Comparison of ENCODE assay signal across 12 cellular contexts in genomic region chr6:139757766-139758655, GRCh38.
DNase-seq lines count a peak whose midpoint lies in the region; ATAC-seq and TF ChIP-seq lines count a peak whose summit lies in the region.
"Had no signal": no experiment of that assay in that cellular context is flagged by ENCODE, and none has a peak within 500 bp of the region (broad histone marks: within the 10 kb centered on the region; RNA-seq: fewer than 3 reads in every experiment).

No MANE protein-coding gene starts in this region.

- H3K27ac ChIP-seq in mammary epithelial cell (ENCODE audit: insufficient read depth, low read depth, low read length) (no peak overlapping the region), coronary artery (peak overlapping the region; percentile 3 to 74), mesenchymal stem cell (ENCODE audit: low read length, poor library complexity, severe bottlenecking) (peak overlapping the region; percentile 20), uterus (peak overlapping the region; percentile 83 to 96)
- H3K27ac ChIP-seq: A549 had no signal

- intact Hi-C loops in MCF 10A (cut with micrococcal nuclease) = no loop called here
- intact Hi-C loops in mammary epithelial cell (cut with micrococcal nuclease) = no loop called here
- intact Hi-C loops in uterus (cut with DNase I; ENCODE audit: low total_unique reads) = no loop called here
- intact Hi-C loops in natural killer cell (cut with micrococcal nuclease) = no loop called here

- H2AFZ ChIP-seq in mammary epithelial cell (ENCODE audit: low read depth, low read length) (no peak overlapping the region), mesenchymal stem cell (ENCODE audit: low read depth, low read length) (no peak overlapping the region)

- no peak overlapping the region for H3K14ac ChIP-seq in mesenchymal stem cell (ENCODE audit: low read length in 2 of 2)

- dilution Hi-C loops in mammary epithelial cell (cut with HindIII; ENCODE audit: low sequenced_read_pairs) = no loop called here

- BruUV-seq in MCF 10A (replicated peaks; lab: Mats Ljungman, UMichigan) (no TSS peak), mammary epithelial cell (replicated peaks; lab: Mats Ljungman, UMichigan) (no TSS peak)

- 49% methylated on average over 4 of the region's 4 CpGs for whole genome bisulfite sequencing in mammary epithelial cell (ENCODE audit: low coverage, missing lambda C conversion rate)
- 58% methylated on average over 4 of the region's 4 CpGs for WGBS in mesenchymal stem cell

- no peak overlapping the region for H3K4me3 ChIP-seq in mammary epithelial cell (replicated peaks in 1 of 3; ENCODE audit: insufficient read depth in 1 of 3, low read depth in 2 of 3, low read length in 3 of 3)
- H3K4me3 ChIP-seq in coronary artery = peak overlapping the region; percentile 50
- peak overlapping the region in 1 of 2 experiments; percentile 52 for H3K4me3 ChIP-seq in mesenchymal stem cell (ENCODE audit: insufficient read depth in 1 of 2, low read depth in 1 of 2, low read length in 2 of 2)
- H3K4me3 ChIP-seq in uterus = no peak overlapping the region
- H3K4me3 ChIP-seq: A549 had no signal

- H2BK5ac ChIP-seq in mesenchymal stem cell (ENCODE audit: low read depth, low read length, poor library complexity, severe bottlenecking) = no peak overlapping the region

- H3K9me3 Mint-ChIP-seq in MCF 10A (ENCODE audit: unreplicated experiment) (no peaks in the 10 kb centered on the region), natural killer cell (no peaks in the 10 kb centered on the region)

- TF ChIP-seq CTCF in MCF 10A (IDR thresholded peaks at IDR 0.05; ENCODE audit: unreplicated experiment) = no peak
- TF ChIP-seq CTCF in mammary epithelial cell (conservative IDR thresholded peaks at IDR 0.05 in 1 of 2, IDR thresholded peaks at IDR 0.05 in 1 of 2; ENCODE audit: extremely low read depth in 1 of 2, insufficient read depth in 1 of 2, low read depth in 1 of 2, low read length in 2 of 2) = no peak
- no peak for TF ChIP-seq CTCF in coronary artery (IDR thresholded peaks at IDR 0.05)
- TF ChIP-seq CTCF in uterus (IDR thresholded peaks at IDR 0.05) = no peak
- TF ChIP-seq CTCF in natural killer cell (IDR thresholded peaks at IDR 0.05) = no peak

- H3K9ac ChIP-seq in mammary epithelial cell (ENCODE audit: insufficient read depth, low read length) (no peak overlapping the region), mesenchymal stem cell (ENCODE audit: low read length) (peak overlapping the region; percentile 50)

- H3K4me1 Mint-ChIP-seq in MCF 10A (ENCODE audit: insufficient read depth, unreplicated experiment) (peaks cover 31% of the 10 kb centered on the region), natural killer cell (no peaks in the 10 kb centered on the region)

- H3K4me3 Mint-ChIP-seq in MCF 10A (ENCODE audit: unreplicated experiment) = peak overlapping the region; percentile 20
- no peak overlapping the region for H3K4me3 Mint-ChIP-seq in natural killer cell

- H4K8ac ChIP-seq in mesenchymal stem cell (ENCODE audit: low read length) = no peak overlapping the region

- no peak overlapping the region for H3K4ac ChIP-seq in mesenchymal stem cell (ENCODE audit: low read depth in 1 of 2, low read length in 2 of 2)

- H4K91ac ChIP-seq in mesenchymal stem cell (ENCODE audit: low read length) = no peak overlapping the region

- H3K27me3 ChIP-seq in mammary epithelial cell (ENCODE audit: insufficient read depth, low read length) (no peaks in the 10 kb centered on the region), mesenchymal stem cell (ENCODE audit: control insufficient read depth in 1 of 2, insufficient read depth in 1 of 2, low read length in 2 of 2) (no peaks in the 10 kb centered on the region), uterus (no peaks in the 10 kb centered on the region)

- H3K18ac ChIP-seq in mesenchymal stem cell (ENCODE audit: low read depth in 1 of 2, low read length in 2 of 2) = no peak overlapping the region

- H3K36me3 ChIP-seq in mammary epithelial cell (ENCODE audit: insufficient read depth, low read length) (no peaks in the 10 kb centered on the region), mesenchymal stem cell (ENCODE audit: control insufficient read depth in 1 of 2, insufficient read depth in 2 of 2, low read depth in 1 of 2, low read length in 2 of 2) (no peaks in the 10 kb centered on the region), uterus (no peaks in the 10 kb centered on the region)

- peak overlapping the region; percentile 57 for H2AK5ac ChIP-seq in mesenchymal stem cell (ENCODE audit: low read length, severe bottlenecking)

- no peak overlapping the region for H2BK15ac ChIP-seq in mesenchymal stem cell (ENCODE audit: low read depth, poor library complexity, severe bottlenecking)

- CTCF ChIA-PET in MCF 10A (lab: Yijun Ruan, JAX) (no interaction called here), mammary epithelial cell (lab: Charles Lee; ENCODE audit: low non-redundant PET) (interaction anchor here (0.6 kb wide), 1 partner anchor 536 kb away, joined by 3 read pairs; no protein-coding TSS in a partner anchor)

- H3K27ac Mint-ChIP-seq in MCF 10A (ENCODE audit: low read depth, unreplicated experiment) (peak overlapping the region; percentile 40), natural killer cell (no peak overlapping the region)

- H3K23ac ChIP-seq in mesenchymal stem cell (ENCODE audit: low read length in 2 of 2) = no peak overlapping the region

- H3K9me3 ChIP-seq in mammary epithelial cell (replicated peaks; ENCODE audit: insufficient read depth, low read length) (no peaks in the 10 kb centered on the region), mesenchymal stem cell (ENCODE audit: control insufficient read depth, low read length) (no peaks in the 10 kb centered on the region), uterus (no peaks in the 10 kb centered on the region)
- H3K9me3 ChIP-seq: A549 had no signal

- H3K27me3 Mint-ChIP-seq in MCF 10A (ENCODE audit: insufficient read depth, unreplicated experiment) (no peaks in the 10 kb centered on the region), natural killer cell (ENCODE audit: low read depth in 2 of 2) (no peaks in the 10 kb centered on the region)

- POLR2A ChIA-PET in MCF 10A (lab: Yijun Ruan, JAX) = interaction anchor here (0.6 to 2.1 kb wide), 9 partner anchors 11 to 388 kb away, joined by 3 to 7 read pairs (median 3); no protein-coding TSS in a partner anchor

- H3K79me2 ChIP-seq in mammary epithelial cell (ENCODE audit: insufficient read depth, low read length) = no peaks in the 10 kb centered on the region

- no peaks in the 10 kb centered on the region for H3K79me1 ChIP-seq in mesenchymal stem cell (replicated peaks; ENCODE audit: low read length, poor library complexity, severe bottlenecking)

- no peak overlapping the region for H2BK120ac ChIP-seq in mesenchymal stem cell (ENCODE audit: low read depth, low read length)

- no peak for TF ChIP-seq POLR2A in uterus (IDR thresholded peaks at IDR 0.05)

- H3K4me2 ChIP-seq in mammary epithelial cell (ENCODE audit: insufficient read depth, low read depth, low read length) = no peak overlapping the region
- H3K4me2 ChIP-seq in mesenchymal stem cell (ENCODE audit: low read length, poor library complexity, severe bottlenecking) = no peak overlapping the region
- H3K4me2 ChIP-seq: A549 had no signal

- in situ Hi-C loops in mammary epithelial cell (cut with MboI; ENCODE audit: low sequenced_read_pairs in 2 of 2) = no loop called here

- DNase-seq in MCF 10A (ENCODE audit: unreplicated experiment) (peak; percentile 43), mammary epithelial cell (no peak), coronary artery (ENCODE audit: low spot score) (no peak), mesenchymal stem cell (no peak), uterus (peak in 1 of 2 donors; percentile 61), NCI-H187 (lab: John Stamatoyannopoulos, UW) (no peak), natural killer cell (no peak)
- DNase-seq: activated naive CD4-positive, alpha-beta T cell treated with anti-CD3 and anti-CD28 coated beads, Interleukin-2, amount 50 U/mL, for 16 hours; retina had no signal

- no peaks in the 10 kb centered on the region for H3K36me3 Mint-ChIP-seq in MCF 10A (ENCODE audit: insufficient read depth, unreplicated experiment)
- H3K36me3 Mint-ChIP-seq in natural killer cell = no peaks in the 10 kb centered on the region

- H2BK12ac ChIP-seq in mesenchymal stem cell (ENCODE audit: low read length in 2 of 2) = no peak overlapping the region

- ATAC-seq in natural killer cell = no peak
- ATAC-seq in GM18868 (IDR thresholded peaks at IDR 0.05; ENCODE audit: unreplicated experiment) = no peak
- ATAC-seq: A549, HCT116 had no signal

- H3K4me1 ChIP-seq in mammary epithelial cell (ENCODE audit: insufficient read depth, low read length) (no peaks in the 10 kb centered on the region), mesenchymal stem cell (ENCODE audit: control insufficient read depth, insufficient read depth, low read depth, low read length) (peaks cover 3% of the 10 kb centered on the region), uterus (peaks cover 0 to 11% of the 10 kb centered on the region in 2 donors)

- H4K20me1 ChIP-seq in mammary epithelial cell (ENCODE audit: insufficient read depth, low read length) = no peaks in the 10 kb centered on the region
